In genomic region chr3:15427182-15427880, GRCh38 we compare ENCODE assay signal across 1 cellular context.
TF ChIP-seq lines count a peak whose summit lies in the region.

EAF1 (plus strand) TSS chr3:15427598; CDS start chr3:15427780, 182 bp downstream.
METTL6 (minus strand) TSS chr3:15427544; CDS start chr3:15426511, 1,033 bp downstream.

TF ChIP-seq in HepG2, 621 proteins besides CTCF, POLR2A, EP300 and RAD21 (continued from another document and continues in another):
- TF ChIP-seq ZNF574 (CRISPR knock-in tag; IDR thresholded peaks at IDR 0.05) (peak; percentile 85), SNRNP70 (IDR thresholded peaks at IDR 0.05; ENCODE audit: low read depth, low read length) (no peak), ZNF136 (CRISPR knock-in tag; IDR thresholded peaks at IDR 0.05; ENCODE audit: low read depth) (peak; percentile 66; the same call in 1 of the 2 replicates), ZNF33A (CRISPR knock-in tag; IDR thresholded peaks at IDR 0.05; ENCODE audit: borderline replicate concordance) (no peak), XBP1 (CRISPR knock-in tag; IDR thresholded peaks at IDR 0.05) (no peak), ZNF513 (CRISPR knock-in tag; conservative IDR thresholded peaks at IDR 0.05) (0 out of 2 replicates have a peak, but pooled peaks have one; percentile 50), EEA1 (CRISPR knock-in tag; IDR thresholded peaks at IDR 0.05; ENCODE audit: borderline replicate concordance) (no peak), ARID3A (IDR thresholded peaks at IDR 0.05; ENCODE audit: low read depth, low read length) (no peak), ZNF446 (CRISPR knock-in tag; IDR thresholded peaks at IDR 0.05) (peak; percentile 63; the same call in 1 of the 2 replicates), TARDBP (CRISPR knock-in tag; IDR thresholded peaks at IDR 0.05) (peak; percentile 68), MXI1 (IDR thresholded peaks at IDR 0.05; ENCODE audit: borderline replicate concordance, low read depth, low read length) (peak; percentile 44; the same call in 1 of the 3 replicates), PLSCR1 (CRISPR knock-in tag; IDR thresholded peaks at IDR 0.05; ENCODE audit: borderline replicate concordance) (0 out of 2 replicates have a peak, but pooled peaks have one; percentile 78), SP4 (CRISPR knock-in tag; IDR thresholded peaks at IDR 0.05) (no peak), ZBTB40 (IDR thresholded peaks at IDR 0.05) (peak; percentile 90), ZBTB40 (CRISPR knock-in tag; IDR thresholded peaks at IDR 0.05) (0 out of 2 replicates have a peak, but pooled peaks have one; percentile 43), ZSCAN12 (CRISPR knock-in tag; IDR thresholded peaks at IDR 0.05) (peak; percentile 30; the same call in 1 of the 2 replicates), ZKSCAN8 (CRISPR knock-in tag; IDR thresholded peaks at IDR 0.05; ENCODE audit: borderline replicate concordance) (no peak), PAWR (CRISPR knock-in tag; IDR thresholded peaks at IDR 0.05; ENCODE audit: borderline replicate concordance) (no peak), ZBTB25 (CRISPR knock-in tag; IDR thresholded peaks at IDR 0.05) (no peak), YEATS2 (CRISPR knock-in tag; IDR thresholded peaks at IDR 0.05; ENCODE audit: borderline replicate concordance) (peak; percentile 90), NCOA5 (CRISPR knock-in tag; IDR thresholded peaks at IDR 0.05) (no peak), ARHGAP35 (CRISPR knock-in tag; IDR thresholded peaks at IDR 0.05; ENCODE audit: borderline replicate concordance) (no peak), EED (CRISPR knock-in tag; IDR thresholded peaks at IDR 0.05) (no peak), DRAP1 (CRISPR knock-in tag; IDR thresholded peaks at IDR 0.05) (peak; percentile 56; the same call in 1 of the 2 replicates), ZBTB10 (CRISPR knock-in tag; IDR thresholded peaks at IDR 0.05; ENCODE audit: borderline replicate concordance) (no peak), PHF21A (CRISPR knock-in tag; IDR thresholded peaks at IDR 0.05) (peak; percentile 64; the same call in 1 of the 2 replicates), HOMEZ (CRISPR knock-in tag; IDR thresholded peaks at IDR 0.05; ENCODE audit: low read depth) (no peak), DPF2 (CRISPR knock-in tag; IDR thresholded peaks at IDR 0.05; ENCODE audit: borderline replicate concordance, low read depth) (no peak), ZNF441 (CRISPR knock-in tag; IDR thresholded peaks at IDR 0.05; ENCODE audit: borderline replicate concordance) (no peak), BCL3 (CRISPR knock-in tag; IDR thresholded peaks at IDR 0.05) (peak; percentile 77; the same call in 1 of the 2 replicates)
